Comparison of ENCODE assay signal across 27 cellular contexts in genomic region chr11:73622920-73623593, GRCh38. TPM values are rescaled to one million over a fixed set of nuclear protein-coding genes. Genes with fewer than 3 reads are reported as not detected.
DNase-seq lines count a peak whose midpoint lies in the region; ATAC-seq and TF ChIP-seq lines count a peak whose summit lies in the region.
"Had no signal": no experiment of that assay in that cellular context is flagged by ENCODE, and none has a peak within 500 bp of the region (broad histone marks: within the 10 kb centered on the region; RNA-seq: fewer than 3 reads in every experiment).

No MANE protein-coding gene starts in this region.

- H3K36me3 ChIP-seq in BLaER1: no peaks in the 10 kb centered on the region
- H3K36me3 ChIP-seq in HEK293 (ENCODE audit: control insufficient read depth in 2 of 2, insufficient read depth in 1 of 2, low read length in 2 of 2): no peaks in the 10 kb centered on the region
- H3K36me3 ChIP-seq in gastrocnemius medialis: no peaks in the 10 kb centered on the region
- H3K36me3 ChIP-seq: BE2C, heart right ventricle, prostate gland, SJSA1, thoracic aorta had no signal

- in situ Hi-C loops in gastrocnemius medialis (cut with MboI; ENCODE audit: low sequenced_read_pairs in 4 of 4): loop anchor here in 1 of 4 donors (5.0 kb wide), 1 partner anchor 34 kb away; no protein-coding TSS in a partner anchor
- in situ Hi-C loops in G401 (cut with HindIII; ENCODE audit: low sequenced_read_pairs): no loop called here

- H3K27ac ChIP-seq in BLaER1 (no peak overlapping the region), HEK293 (ENCODE audit: extremely low read depth, low read depth, low read length) (no peak overlapping the region), gastrocnemius medialis (peak overlapping the region; percentile 42 to 45 (median 44))
- H3K27ac ChIP-seq: prostate gland, SJSA1 had no signal

- H3K27ac Mint-ChIP-seq in dendritic cell treated with granulocyte-macrophage colony-stimulating factor and Interleukin-4, amounts not matched to agents 40 ng/mL and 50 ng/mL, for 4 days: peak overlapping the region; percentile 95

- CTCF ChIA-PET in HEK293 (lab: Yijun Ruan, JAX) (interaction anchor here (0.9 to 7.0 kb wide), 4 partner anchors 10 to 144 kb away, joined by 3 to 160 read pairs (median 17); no protein-coding TSS in a partner anchor), GM10248 (lab: Yijun Ruan, JAX) (interaction anchor here (1.0 to 10.7 kb wide), 4 partner anchors 12 to 66 kb away, joined by 3 to 166 read pairs (median 4); no protein-coding TSS in a partner anchor)

- H3K4me1 ChIP-seq in BLaER1: peaks cover 14% of the 10 kb centered on the region
- no peaks in the 10 kb centered on the region for H3K4me1 ChIP-seq in HEK293 (ENCODE audit: control insufficient read depth, insufficient read depth, low read length)
- peaks cover 22 to 26% of the 10 kb centered on the region in 2 donors for H3K4me1 ChIP-seq in gastrocnemius medialis
- H3K4me1 ChIP-seq: BE2C, prostate gland, SJSA1 had no signal

- POLR2A ChIA-PET in HEK293 (lab: Yijun Ruan, JAX) (no interaction called here), GM10248 (lab: Yijun Ruan, JAX) (no interaction called here)

- H3K36me3 Mint-ChIP-seq in dendritic cell treated with granulocyte-macrophage colony-stimulating factor and Interleukin-4, amounts not matched to agents 40 ng/mL and 50 ng/mL, for 4 days (ENCODE audit: low read depth): no peaks in the 10 kb centered on the region

- no peaks in the 10 kb centered on the region for H3K9me3 Mint-ChIP-seq in dendritic cell treated with granulocyte-macrophage colony-stimulating factor and Interleukin-4, amounts not matched to agents 40 ng/mL and 50 ng/mL, for 4 days

- no peak for TF ChIP-seq CTCF in HEK293 (tag by site-specific recombination; IDR thresholded peaks at IDR 0.05)
- no peak for TF ChIP-seq CTCF in gastrocnemius medialis (IDR thresholded peaks at IDR 0.05 in 4 of 5, conservative IDR thresholded peaks at IDR 0.05 in 1 of 5)
- TF ChIP-seq CTCF in GM10248 (IDR thresholded peaks at IDR 0.05; ENCODE audit: control extremely low read depth, extremely low read depth, low read depth, missing control alignments): no peak

- H3K4me1 Mint-ChIP-seq in dendritic cell treated with granulocyte-macrophage colony-stimulating factor and Interleukin-4, amounts not matched to agents 40 ng/mL and 50 ng/mL, for 4 days (ENCODE audit: low read depth): peaks cover 47% of the 10 kb centered on the region

- peak overlapping the region; percentile 13; the same call in 1 of the 2 replicates for H3K4me2 ChIP-seq in BLaER1

- no peaks in the 10 kb centered on the region for H4K20me1 ChIP-seq in BLaER1

- H3K4me3 Mint-ChIP-seq in dendritic cell treated with granulocyte-macrophage colony-stimulating factor and Interleukin-4, amounts not matched to agents 40 ng/mL and 50 ng/mL, for 4 days: peak overlapping the region; percentile 30

- peak in 1 of 2 donors; percentile 51 for ATAC-seq in gastrocnemius medialis
- ATAC-seq: activated CD4-positive, CD25-positive, alpha-beta regulatory T cell treated with anti-CD3 and anti-CD28 coated beads, Interleukin-2, amount 50 U/mL, for 24 hours; GM12878 had no signal

- H3K27me3 ChIP-seq in BLaER1 (no peaks in the 10 kb centered on the region), gastrocnemius medialis (no peaks in the 10 kb centered on the region)
- H3K27me3 ChIP-seq: heart right ventricle, SJSA1 had no signal

- TF ChIP-seq POLR2A in gastrocnemius medialis (IDR thresholded peaks at IDR 0.05): no peak

- DNase-seq in gastrocnemius medialis (no peak), G401 (ENCODE audit: low spot score) (no peak), T-helper 1 cell (no peak), GM10248 (ENCODE audit: extremely low spot score) (no peak)
- DNase-seq in effector CD4-positive, alpha-beta T cell: no peak
- DNase-seq: activated CD4-positive, alpha-beta T cell treated with anti-CD3 and anti-CD28 coated beads, Interleukin-2, amount 50 U/mL, for 48 hours; activated naive CD4-positive, alpha-beta T cell treated with Interleukin-2 at 50 U/mL for 16 hours; BE2C; Calu3; DMS79 treated with DMSO at 0.1 percent for 48 hours; erythroblast; foreskin fibroblast; heart right ventricle; left cardiac atrium; mesendoderm; NCI-H1092; NCI-H187; NCI-H526 treated with DMSO at 0.1 percent for 48 hours; stimulated activated naive CD4-positive, alpha-beta T cell treated with Interleukin-2 at 50 U/mL for 16 hours had no signal

- no peaks in the 10 kb centered on the region for H3K9me3 ChIP-seq in BLaER1
- no peaks in the 10 kb centered on the region for H3K9me3 ChIP-seq in HEK293 (ENCODE audit: control insufficient read depth, insufficient read depth, low read depth, low read length)
- H3K9me3 ChIP-seq in gastrocnemius medialis: no peaks in the 10 kb centered on the region
- H3K9me3 ChIP-seq: BE2C, heart right ventricle, prostate gland, SJSA1, thoracic aorta had no signal

- H3K4me3 ChIP-seq in BLaER1 (no peak overlapping the region), HEK293 (ENCODE audit: low read depth, low read length) (no peak overlapping the region), gastrocnemius medialis (no peak overlapping the region)
- H3K4me3 ChIP-seq: GM12878, heart right ventricle, prostate gland, SJSA1, thoracic aorta had no signal

- no peak overlapping the region for H3K9ac ChIP-seq in BLaER1

- H3K27me3 Mint-ChIP-seq in dendritic cell treated with granulocyte-macrophage colony-stimulating factor and Interleukin-4, amounts not matched to agents 40 ng/mL and 50 ng/mL, for 4 days: no peaks in the 10 kb centered on the region

- intact Hi-C loops in dendritic cell treated with granulocyte-macrophage colony-stimulating factor and Interleukin-4, amounts not matched to agents 40 ng/mL and 50 ng/mL, for 4 days (cut with micrococcal nuclease): loop anchor here (1.0 kb wide), 1 partner anchor 25 kb away; the partner anchor contains the start of gene FAM168A
- intact Hi-C loops in gastrocnemius medialis (cut with DNase I; ENCODE audit: low total_unique reads): no loop called here

TF ChIP-seq in HEK293, 187 proteins besides CTCF, POLR2A, EP300 and RAD21:
- no peak for TF ChIP-seq YY1 (tag by site-specific recombination; IDR thresholded peaks at IDR 0.05)
- TF ChIP-seq ZNF558 (tag by site-specific recombination; IDR thresholded peaks at IDR 0.05): peak; percentile 78; the same call in 1 of the 2 replicates

RNA-seq across cellular contexts. Expression of gene PLEKHB1, which starts 23.3 kb away (rescaled TPM):
- total RNA-seq in gastrocnemius medialis: 10 to 100 TPM in 1 of 4 donors, 1 to 10 TPM in 3; 4.2 to 10.4 (median 5.3) TPM
- 2.6 and 18.0 TPM in 2 replicates for total RNA-seq in G401 (2014; rRNA removed; shearing (Covaris generic))
- total RNA-seq: SJSA1 had no signal

RNA-seq across cellular contexts. Expression of gene FAM168A, which starts 25.1 kb away (rescaled TPM):
- 10 to 100 TPM; 15.9 to 29.3 (median 21.4) TPM for total RNA-seq in gastrocnemius medialis
- total RNA-seq in G401 (2014; rRNA removed; shearing (Covaris generic)): 12.4 and 16.7 TPM in 2 replicates

Comparison
In these comparisons a context has a peak if more than half of its experiments do, and no peak if none do; other contexts are left out.
1. H3K27ac ChIP-seq: peak in gastrocnemius medialis (4 of 4); none in BLaER1 (single experiment) and HEK293 (single experiment).